ENCODE assay signal across 9 cellular contexts in the genomic region with DNA sequence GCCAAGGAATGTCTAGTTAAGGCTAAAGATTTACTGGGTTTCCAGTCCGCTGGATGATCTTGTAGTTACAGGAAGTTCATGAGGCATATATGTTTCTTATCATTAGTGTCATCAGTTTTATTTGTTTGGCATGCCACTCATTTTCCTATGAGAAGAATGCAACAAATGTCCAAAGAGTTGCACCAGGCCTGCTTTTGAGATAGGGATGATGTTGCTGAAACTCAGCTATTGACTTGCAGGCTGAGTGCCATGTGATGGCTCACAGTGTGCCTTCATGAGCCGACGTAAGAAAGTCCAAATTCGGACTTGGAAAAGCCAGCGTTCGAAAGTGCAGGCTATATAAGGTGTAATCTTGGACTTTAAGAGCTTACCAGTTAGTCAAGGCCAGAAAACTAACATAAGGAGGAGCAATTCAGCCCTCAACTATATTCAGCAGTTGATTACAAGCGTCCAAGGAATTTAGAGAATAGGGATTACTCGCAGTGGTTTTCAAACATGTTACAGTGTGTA.
DNase-seq lines count a peak whose midpoint lies in the region; ATAC-seq and TF ChIP-seq lines count a peak whose summit lies in the region.
"Had no signal": no experiment of that assay in that cellular context is flagged by ENCODE, and none has a peak within 500 bp of the region (broad histone marks: within the 10 kb centered on the region; RNA-seq: fewer than 3 reads in every experiment).

No MANE protein-coding gene starts in this region.

- H3K4me1 ChIP-seq in left lung, result peaks cover 23 to 76% of the 10 kb centered on the region in 2 donors
- peaks cover 24 to 31% of the 10 kb centered on the region in 2 donors for H3K4me1 ChIP-seq in uterus

- CTCF ChIA-PET in activated naive CD4-positive, alpha-beta T cell treated with anti-CD3 and anti-CD28 coated beads, Interleukin-2, amount 10 ng/mL, durations not matched to agents 7 days and 5 days (lab: Charles Lee), result no interaction called here

- TF ChIP-seq CTCF in left lung (IDR thresholded peaks at IDR 0.05), result no peak
- TF ChIP-seq CTCF in uterus (IDR thresholded peaks at IDR 0.05), result no peak

- ATAC-seq in activated naive CD8-positive, alpha-beta T cell treated with anti-CD3 and anti-CD28 coated beads, Interleukin-2, amount 50 U/mL, for 24 hours, result no peak
- no peak for ATAC-seq in left lung
- ATAC-seq in HG03108 (IDR thresholded peaks at IDR 0.05; ENCODE audit: unreplicated experiment), result no peak

- H3K4me3 Mint-ChIP-seq in activated naive CD4-positive, alpha-beta T cell treated with anti-CD3 and anti-CD28 coated beads, Interleukin-2, amount 10 ng/mL, durations not matched to agents 7 days and 5 days, result peak overlapping the region; percentile 25
- H3K4me3 Mint-ChIP-seq in activated naive CD8-positive, alpha-beta T cell treated with anti-CD3 and anti-CD28 coated beads, Interleukin-2, amount 50 U/mL, for 24 hours, result peak overlapping the region; percentile 22

- peak overlapping the region; percentile 89 for H3K27ac Mint-ChIP-seq in activated naive CD4-positive, alpha-beta T cell treated with anti-CD3 and anti-CD28 coated beads, Interleukin-2, amount 10 ng/mL, durations not matched to agents 7 days and 5 days
- peak overlapping the region; percentile 65 for H3K27ac Mint-ChIP-seq in activated naive CD8-positive, alpha-beta T cell treated with anti-CD3 and anti-CD28 coated beads, Interleukin-2, amount 50 U/mL, for 24 hours

- H3K36me3 ChIP-seq in left lung (peaks cover 0 to 37% of the 10 kb centered on the region in 2 donors), uterus (no peaks in the 10 kb centered on the region)

- H3K9me3 ChIP-seq in left lung (peaks cover 0 to 4% of the 10 kb centered on the region in 2 donors), uterus (no peaks in the 10 kb centered on the region)

- DNase-seq in activated naive CD4-positive, alpha-beta T cell treated with anti-CD3 and anti-CD28 coated beads, Interleukin-2, amount 10 ng/mL, durations not matched to agents 7 days and 5 days, result no peak
- DNase-seq in activated naive CD4-positive, alpha-beta T cell (lab: John Stamatoyannopoulos, UW), result no peak
- DNase-seq in activated naive CD8-positive, alpha-beta T cell treated with anti-CD3 and anti-CD28 coated beads, Interleukin-2, amount 50 U/mL, for 24 hours, result no peak
- DNase-seq in left lung (no peak), uterus (peak; percentile 80 to 89), DMS 273 (lab: John Stamatoyannopoulos, UW; ENCODE audit: unreplicated experiment) (no peak), NCI-H2227 (lab: John Stamatoyannopoulos, UW; ENCODE audit: unreplicated experiment) (no peak)

- peaks cover 19% of the 10 kb centered on the region for H3K36me3 Mint-ChIP-seq in activated naive CD4-positive, alpha-beta T cell treated with anti-CD3 and anti-CD28 coated beads, Interleukin-2, amount 10 ng/mL, durations not matched to agents 7 days and 5 days
- peaks cover 43% of the 10 kb centered on the region for H3K36me3 Mint-ChIP-seq in activated naive CD8-positive, alpha-beta T cell treated with anti-CD3 and anti-CD28 coated beads, Interleukin-2, amount 50 U/mL, for 24 hours (ENCODE audit: low read depth)

- intact Hi-C loops in left lung (cut with DNase I), result no loop called here
- intact Hi-C loops in uterus (cut with DNase I; ENCODE audit: low total_unique reads), result no loop called here

- peaks cover 12% of the 10 kb centered on the region for H3K9me3 Mint-ChIP-seq in activated naive CD4-positive, alpha-beta T cell treated with anti-CD3 and anti-CD28 coated beads, Interleukin-2, amount 10 ng/mL, durations not matched to agents 7 days and 5 days
- no peaks in the 10 kb centered on the region for H3K9me3 Mint-ChIP-seq in activated naive CD8-positive, alpha-beta T cell treated with anti-CD3 and anti-CD28 coated beads, Interleukin-2, amount 50 U/mL, for 24 hours

- H3K27me3 ChIP-seq in left lung, result no peaks in the 10 kb centered on the region
- no peaks in the 10 kb centered on the region for H3K27me3 ChIP-seq in uterus

- peaks cover 64% of the 10 kb centered on the region for H3K4me1 Mint-ChIP-seq in activated naive CD4-positive, alpha-beta T cell treated with anti-CD3 and anti-CD28 coated beads, Interleukin-2, amount 10 ng/mL, durations not matched to agents 7 days and 5 days
- H3K4me1 Mint-ChIP-seq in activated naive CD8-positive, alpha-beta T cell treated with anti-CD3 and anti-CD28 coated beads, Interleukin-2, amount 50 U/mL, for 24 hours, result peaks cover 63% of the 10 kb centered on the region

- no peaks in the 10 kb centered on the region for H3K27me3 Mint-ChIP-seq in activated naive CD4-positive, alpha-beta T cell treated with anti-CD3 and anti-CD28 coated beads, Interleukin-2, amount 10 ng/mL, durations not matched to agents 7 days and 5 days
- no peaks in the 10 kb centered on the region for H3K27me3 Mint-ChIP-seq in activated naive CD8-positive, alpha-beta T cell treated with anti-CD3 and anti-CD28 coated beads, Interleukin-2, amount 50 U/mL, for 24 hours

- H3K27ac ChIP-seq in left lung (peak overlapping the region; percentile 76 to 87), uterus (peak overlapping the region; percentile 97 to 100)

- peak; percentile 24 to 47 for TF ChIP-seq POLR2A in uterus (IDR thresholded peaks at IDR 0.05)

- no peak overlapping the region for H3K4me3 ChIP-seq in left lung
- H3K4me3 ChIP-seq in uterus, result no peak overlapping the region
- H3K4me3 ChIP-seq: lung had no signal

Comparison
In these comparisons a context has a peak if more than half of its experiments do, and no peak if none do; other contexts are left out.
1. DNase-seq: peak in uterus (2 of 2); none in activated naive CD4-positive, alpha-beta T cell treated with anti-CD3 and anti-CD28 coated beads, Interleukin-2, amount 10 ng/mL, durations not matched to agents 7 days and 5 days (single experiment), activated naive CD4-positive, alpha-beta T cell (0 of 4), activated naive CD8-positive, alpha-beta T cell treated with anti-CD3 and anti-CD28 coated beads, Interleukin-2, amount 50 U/mL, for 24 hours (single experiment), left lung (0 of 2), DMS 273 (single experiment) and NCI-H2227 (single experiment).